8 cellular contexts compared by ENCODE assay signal in the genomic region with DNA sequence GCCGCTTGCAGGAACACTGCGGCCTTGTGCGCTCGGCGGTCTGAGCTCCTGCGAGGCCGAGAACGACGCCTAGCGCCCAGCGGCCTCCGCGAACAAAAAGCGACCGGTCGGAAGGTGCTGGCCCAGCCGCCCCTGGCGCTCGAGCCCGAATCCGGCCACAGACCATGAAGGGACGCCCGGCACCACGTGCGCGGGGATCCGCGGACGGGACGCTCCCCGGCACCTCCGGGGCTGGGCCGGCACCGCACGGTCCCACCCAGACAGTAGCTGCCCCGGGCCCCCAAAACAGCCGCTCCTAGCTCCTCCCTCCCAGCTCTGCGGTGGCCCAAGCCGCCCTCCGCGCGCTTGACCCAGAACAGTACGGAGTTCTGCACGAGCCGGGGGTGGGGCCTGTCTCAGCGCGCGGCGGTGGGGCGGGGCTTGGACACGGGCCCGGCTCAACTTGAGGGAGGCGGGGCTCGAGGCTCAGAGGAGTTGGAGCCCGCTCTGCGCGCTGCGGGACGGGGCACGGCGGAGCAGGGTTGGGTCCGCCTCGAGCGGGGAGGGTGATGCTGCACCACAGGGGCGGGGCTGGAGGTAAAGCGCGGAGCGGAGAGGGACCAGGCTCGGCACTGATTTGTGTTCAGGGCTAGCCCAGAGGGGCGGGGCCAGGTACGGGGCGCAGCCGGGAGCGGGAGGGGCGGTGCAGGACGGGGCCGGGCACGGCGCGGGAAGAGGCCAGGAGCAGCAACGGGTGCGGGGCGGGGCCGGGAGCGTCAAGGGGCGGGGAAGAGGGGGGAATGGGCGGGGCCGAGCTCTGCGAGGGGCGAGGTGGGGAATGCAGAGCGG. TPM values are rescaled to one million over a fixed set of nuclear protein-coding genes. Genes with fewer than 3 reads are reported as not detected.
DNase-seq lines count a peak whose midpoint lies in the region; ATAC-seq, FAIRE-seq and TF ChIP-seq lines count a peak whose summit lies in the region.

No MANE protein-coding gene starts in this region.

- POLR2A ChIA-PET in T-cell (lab: Charles Lee) = interaction anchor here (0.6 to 1.1 kb wide), 4 partner anchors 15 to 131 kb away, joined by 3 to 13 read pairs (median 6); a partner anchor contains a TSS

- H3K9me3 Mint-ChIP-seq in T-cell = no peaks in the 10 kb centered on the region

- H3K4me1 ChIP-seq in upper lobe of right lung = peaks cover 27% of the 10 kb centered on the region

- CTCF ChIA-PET in T-cell (lab: Charles Lee) = interaction anchor here (0.6 to 1.8 kb wide), 6 partner anchors 16 to 223 kb away, joined by 3 to 4 read pairs (median 4); no protein-coding TSS in a partner anchor

- peaks cover 0 to 15% (median 12%) of the 10 kb centered on the region in 3 donors for H3K4me1 Mint-ChIP-seq in T-cell

- H3K4me3 ChIP-seq in upper lobe of right lung = peak overlapping the region; percentile 76

- peak overlapping the region; percentile 97 for H3K27ac ChIP-seq in upper lobe of right lung

- H3K9me3 ChIP-seq in upper lobe of right lung = no peaks in the 10 kb centered on the region

- H3K27me3 Mint-ChIP-seq in T-cell = no peaks in the 10 kb centered on the region

- H3K36me3 ChIP-seq in upper lobe of right lung = no peaks in the 10 kb centered on the region

- no peak for TF ChIP-seq CTCF in upper lobe of right lung (IDR thresholded peaks at IDR 0.05)

- no peaks in the 10 kb centered on the region for H3K36me3 Mint-ChIP-seq in T-cell

- FAIRE-seq in GM12891 (lab: Jason Lieb, UNC) = peak; percentile 98

- DNase-seq in GM12891 (ENCODE audit: insufficient read length, low spot score) (peak; percentile 95), NCI-H1417 treated with DMSO at 0.1 percent for 48 hours (lab: John Stamatoyannopoulos, UW) (peak; percentile 72), T-cell (peak; percentile 82 to 95 (median 88)), amniotic epithelial cell (ENCODE audit: low read depth) (peak; percentile 98), left cardiac atrium (peak; percentile 98), posterior vena cava (ENCODE audit: low spot score) (peak; percentile 99), upper lobe of right lung (peak; percentile 100)

- intact Hi-C loops in left cardiac atrium (cut with DNase I) (loop anchor here in 1 of 2 donors (2.0 kb wide), 2 partner anchors 34 to 72 kb away; a partner anchor contains a TSS), posterior vena cava (cut with DNase I) (loop anchor here in 1 of 2 donors (2.0 kb wide), 2 partner anchors 26 to 34 kb away; no protein-coding TSS in a partner anchor), upper lobe of right lung (cut with DNase I) (no loop called here)

- peak overlapping the region; percentile 52 to 58 for H3K27ac Mint-ChIP-seq in T-cell

- ATAC-seq in HG02763 (IDR thresholded peaks at IDR 0.05; ENCODE audit: unreplicated experiment) = peak; percentile 82
- peak; percentile 90 to 94 (median 92) for ATAC-seq in T-cell (replicated peaks in 1 of 4)
- peak; percentile 90 to 95 for ATAC-seq in left cardiac atrium
- peak; percentile 93 for ATAC-seq in upper lobe of right lung

- H3K27me3 ChIP-seq in upper lobe of right lung = no peaks in the 10 kb centered on the region

- TF ChIP-seq POLR2A in GM12891 (IDR thresholded peaks at IDR 0.05; ENCODE audit: low read depth, low read length) = no peak

- peak overlapping the region; percentile 79 to 84 (median 82) for H3K4me3 Mint-ChIP-seq in T-cell

TF ChIP-seq in GM12891, 5 proteins besides CTCF, POLR2A, EP300 and RAD21:
- TF ChIP-seq SPI1 (IDR thresholded peaks at IDR 0.05; ENCODE audit: low read depth, low read length) = no peak

RNA-seq across cellular contexts. Expression of a gene that starts 0.5 kb away (rescaled TPM):
- polyA plus RNA-seq in GM12891 (2012; ENCODE audit: low read depth, missing spikeins) = 5.9 TPM
- 10 to 100 TPM in 1 of 5 donors, 1 to 10 TPM in 4; 3.1 to 12.2 (median 5.0) TPM for total RNA-seq in T-cell
- 10 to 100 TPM; 17.2 to 28.4 TPM for total RNA-seq in left cardiac atrium
- 10 to 100 TPM; 14.9 to 31.5 TPM for total RNA-seq in posterior vena cava
- total RNA-seq in upper lobe of right lung = 54.6 TPM

Comparison
In these comparisons a context has a peak if more than half of its experiments do, and no peak if none do; other contexts are left out.
1. Peak in every context shown above with its lines: DNase-seq, ATAC-seq, H3K4me3 ChIP-seq and H3K27ac ChIP-seq.